ENCODE assay signal across 13 cellular contexts in the genomic region with DNA sequence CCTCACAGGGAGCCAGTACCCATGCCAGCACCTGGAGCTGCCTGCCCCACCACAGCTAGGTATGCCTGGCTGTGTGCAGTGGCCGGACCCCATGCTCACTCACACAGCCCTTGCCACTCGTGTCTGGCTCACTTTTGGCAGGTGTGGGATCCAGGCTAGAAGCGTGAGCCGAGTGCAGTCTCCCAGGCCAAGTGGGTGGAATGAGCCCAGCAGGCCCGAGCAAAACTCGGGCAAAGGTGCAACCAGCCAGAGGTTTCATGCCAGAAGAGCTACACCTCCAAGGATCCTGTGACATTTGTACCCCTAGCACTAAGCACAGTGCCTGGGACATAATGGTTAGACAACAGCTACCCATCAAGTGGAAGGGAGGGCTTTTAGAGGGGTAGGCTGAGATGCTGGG.
A peak's percentile ranks its signal among the peaks of the same experiment; 100 is the strongest.
DNase-seq lines count a peak whose midpoint lies in the region; ATAC-seq and TF ChIP-seq lines count a peak whose summit lies in the region.
"Had no signal": no experiment of that assay in that cellular context is flagged by ENCODE, and none has a peak within 500 bp of the region (broad histone marks: within the 10 kb centered on the region; RNA-seq: fewer than 3 reads in every experiment).

No MANE protein-coding gene starts in this region.

- peaks cover 8 to 23% (median 22%) of the 10 kb centered on the region in 4 donors for H3K4me1 ChIP-seq in esophagus muscularis mucosa
- peaks cover 0 to 15% (median 15%) of the 10 kb centered on the region in 4 donors for H3K4me1 ChIP-seq in sigmoid colon
- H3K4me1 ChIP-seq in tibial artery = peaks cover 0 to 46% (median 17%) of the 10 kb centered on the region in 4 donors
- no peaks in the 10 kb centered on the region for H3K4me1 ChIP-seq in mucosa of descending colon (ENCODE audit: low read depth)

- no peak for TF ChIP-seq POLR2A in esophagus muscularis mucosa (IDR thresholded peaks at IDR 0.05; ENCODE audit: low read depth)
- no peak for TF ChIP-seq POLR2A in sigmoid colon (IDR thresholded peaks at IDR 0.05)

- WGBS in esophagus muscularis mucosa = 70% methylated on average over 6 of the region's 6 CpGs
- 87 to 95% methylated on average over 6 of the region's 6 CpGs for WGBS in sigmoid colon, 2 donors

- no peak for TF ChIP-seq CTCF in RWPE1 (conservative IDR thresholded peaks at IDR 0.05; ENCODE audit: low read depth)
- TF ChIP-seq CTCF in esophagus muscularis mucosa (IDR thresholded peaks at IDR 0.05) = peak in 1 of 3 experiments; percentile 14
- no peak for TF ChIP-seq CTCF in sigmoid colon (IDR thresholded peaks at IDR 0.05)
- TF ChIP-seq CTCF in tibial artery (IDR thresholded peaks at IDR 0.05) = no peak
- TF ChIP-seq CTCF in mucosa of descending colon (IDR thresholded peaks at IDR 0.05) = no peak

- POLR2A ChIA-PET in RWPE1 (lab: Yijun Ruan, JAX; ENCODE audit: low non-redundant PET) = no interaction called here

- no peaks in the 10 kb centered on the region for H3K36me3 ChIP-seq in esophagus muscularis mucosa
- H3K36me3 ChIP-seq in sigmoid colon = no peaks in the 10 kb centered on the region
- H3K36me3 ChIP-seq in tibial artery = no peaks in the 10 kb centered on the region
- no peaks in the 10 kb centered on the region for H3K36me3 ChIP-seq in mucosa of descending colon (ENCODE audit: low read depth)

- H3K27ac ChIP-seq in RWPE1 (peak overlapping the region; percentile 25), esophagus muscularis mucosa (replicated peaks in 1 of 4) (peak overlapping the region; percentile 25 to 71 (median 54)), sigmoid colon (peak overlapping the region in 3 of 4 donors; percentile 18 to 68 (median 39)), tibial artery (peak overlapping the region; percentile 49 to 60)
- H3K27ac ChIP-seq: BLaER1 treated with 17β-estradiol and CSF1 and Interleukin-3, amounts not matched to agents 10 nM and 100 nM; GM23248 had no signal

- H3K27me3 ChIP-seq in esophagus muscularis mucosa (no peaks in the 10 kb centered on the region), sigmoid colon (no peaks in the 10 kb centered on the region), tibial artery (no peaks in the 10 kb centered on the region)
- H3K27me3 ChIP-seq: BLaER1 treated with 17β-estradiol and CSF1 and Interleukin-3, amounts not matched to agents 10 nM and 100 nM had no signal

- intact Hi-C loops in esophagus muscularis mucosa (cut with DNase I) (no loop called here), sigmoid colon (cut with DNase I) (no loop called here), tibial artery (cut with DNase I; ENCODE audit: low total_unique reads) (no loop called here), mucosa of descending colon (cut with DNase I, micrococcal nuclease) (no loop called here)

- DNase-seq in RWPE1 (ENCODE audit: low spot score) (no peak), esophagus muscularis mucosa (ENCODE audit: extremely low spot score) (peak; percentile 86), sigmoid colon (no peak), tibial artery (no peak), mucosa of descending colon (no peak), NCI-H1694 (lab: John Stamatoyannopoulos, UW) (no peak)
- DNase-seq: ACHN; CD4-positive, CD25-positive, alpha-beta regulatory T cell; GM23248 had no signal

- no peaks in the 10 kb centered on the region for H3K9me3 ChIP-seq in esophagus muscularis mucosa
- H3K9me3 ChIP-seq in sigmoid colon = no peaks in the 10 kb centered on the region
- H3K9me3 ChIP-seq in tibial artery = no peaks in the 10 kb centered on the region
- H3K9me3 ChIP-seq in mucosa of descending colon = peaks cover 4% of the 10 kb centered on the region

- no peak for ATAC-seq in mucosa of descending colon
- no peak for ATAC-seq in GM18858 (IDR thresholded peaks at IDR 0.05; ENCODE audit: unreplicated experiment)
- ATAC-seq in HG03135 (IDR thresholded peaks at IDR 0.05; ENCODE audit: unreplicated experiment) = no peak
- ATAC-seq: HCT116 had no signal

- no peak for TF ChIP-seq EP300 in esophagus muscularis mucosa (IDR thresholded peaks at IDR 0.05)
- no peak for TF ChIP-seq EP300 in sigmoid colon (IDR thresholded peaks at IDR 0.05)

- no peak overlapping the region for H3K4me3 ChIP-seq in esophagus muscularis mucosa
- no peak overlapping the region for H3K4me3 ChIP-seq in sigmoid colon
- no peak overlapping the region for H3K4me3 ChIP-seq in tibial artery
- no peak overlapping the region for H3K4me3 ChIP-seq in mucosa of descending colon
- H3K4me3 ChIP-seq: GM23248 had no signal

- CTCF ChIA-PET in RWPE1 (lab: Yijun Ruan, JAX) = interaction anchor here (0.5 kb wide), 1 partner anchor 784 kb away, joined by 4 read pairs; no protein-coding TSS in a partner anchor
